30 cellular contexts compared by ENCODE assay signal in the genomic region with DNA sequence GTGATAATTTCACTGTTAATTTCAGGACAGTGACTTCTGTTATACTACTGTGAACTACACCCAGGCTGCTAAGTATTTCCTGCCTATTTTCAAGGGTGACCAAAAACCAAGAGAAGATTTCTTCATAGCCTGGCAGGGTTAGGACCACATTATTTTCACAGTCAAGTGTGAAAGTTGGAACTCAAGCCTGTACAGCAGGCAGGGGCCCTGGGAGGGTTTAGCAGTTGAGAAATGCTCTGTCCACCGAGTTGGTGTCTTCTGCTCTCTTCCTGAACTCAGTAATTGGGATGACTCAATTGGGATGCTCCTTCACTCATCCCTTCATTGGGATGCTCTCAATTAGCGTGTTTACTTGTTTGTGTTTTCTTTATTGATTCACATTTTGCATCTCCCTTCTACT.
"Had no signal": no experiment of that assay in that cellular context is flagged by ENCODE, and none has a peak within 500 bp of the region (broad histone marks: within the 10 kb centered on the region; RNA-seq: fewer than 3 reads in every experiment).

No MANE protein-coding gene starts in this region.

- DNase-seq: activated CD4-positive, alpha-beta memory T cell treated with anti-CD3 and anti-CD28 coated beads for 36 hours; activated CD4-positive, alpha-beta T cell treated with anti-CD3 and anti-CD28 coated beads for 36 hours; activated CD4-positive, alpha-beta T cell treated with anti-CD3 and anti-CD28 coated beads, Interleukin-2, amount 10 ng/mL, durations not matched to agents 24 days and 14 days; activated CD4-positive, CD25-positive, alpha-beta regulatory T cell; activated CD4-positive, CD25-positive, alpha-beta regulatory T cell treated with anti-CD3 and anti-CD28 coated beads, Interleukin-2, amount 50 U/mL, for 72 hours; activated CD8-positive, alpha-beta memory T cell treated with anti-CD3 and anti-CD28 coated beads, Interleukin-2, amount 50 U/mL, for 48 hours; activated gamma-delta T cell; activated naive CD4-positive, alpha-beta T cell; activated naive CD4-positive, alpha-beta T cell treated with anti-CD3 and anti-CD28 coated beads, Interleukin-2, amount 10 ng/mL, durations not matched to agents 7 days and 5 days; activated naive CD8-positive, alpha-beta T cell treated with anti-CD3 and anti-CD28 coated beads, Interleukin-2, amount 10 ng/mL, durations not matched to agents 7 days and 5 days; activated T-cell treated with anti-CD3 and anti-CD28 coated beads for 4 hours; activated T-cell treated with anti-CD3 and anti-CD28 coated beads, Interleukin-2, amount 50 U/mL, for 24 hours; activated T-cell treated with anti-CD3 and anti-CD28 coated beads, Interleukin-2, amount 50 U/mL, for 72 hours; amniotic stem cell; anterior cingulate cortex; body of pancreas; caudate nucleus; cortex of kidney; dermis blood vessel endothelial cell; effector CD4-positive, alpha-beta T cell; effector memory CD8-positive, alpha-beta T cell; erythroblast; esophagus squamous epithelium; foreskin fibroblast; head of caudate nucleus; T-helper 1 cell; T-helper 17 cell; T1000 had no signal

- H3K27ac ChIP-seq: body of pancreas, esophagus squamous epithelium had no signal

- H3K27me3 ChIP-seq: body of pancreas, esophagus squamous epithelium had no signal

- H3K4me3 ChIP-seq: body of pancreas, esophagus squamous epithelium had no signal

- H3K4me1 ChIP-seq: body of pancreas, esophagus squamous epithelium had no signal

- H3K4me1 Mint-ChIP-seq: activated CD4-positive, alpha-beta T cell treated with anti-CD3 and anti-CD28 coated beads for 36 hours; activated CD4-positive, alpha-beta T cell treated with anti-CD3 and anti-CD28 coated beads, Interleukin-2, amount 10 ng/mL, durations not matched to agents 24 days and 14 days; activated naive CD4-positive, alpha-beta T cell treated with anti-CD3 and anti-CD28 coated beads, Interleukin-2, amount 10 ng/mL, durations not matched to agents 7 days and 5 days; activated naive CD8-positive, alpha-beta T cell treated with anti-CD3 and anti-CD28 coated beads, Interleukin-2, amount 10 ng/mL, durations not matched to agents 7 days and 5 days; T-helper 17 cell had no signal

- H3K36me3 Mint-ChIP-seq: activated CD4-positive, alpha-beta memory T cell treated with anti-CD3 and anti-CD28 coated beads for 36 hours; activated naive CD4-positive, alpha-beta T cell treated with anti-CD3 and anti-CD28 coated beads, Interleukin-2, amount 10 ng/mL, durations not matched to agents 7 days and 5 days; activated naive CD4-positive, alpha-beta T cell treated with anti-CD3 and anti-CD28 coated beads, Interleukin-2, amount 50 U/mL, for 72 hours; activated naive CD8-positive, alpha-beta T cell treated with anti-CD3 and anti-CD28 coated beads, Interleukin-2, amount 10 ng/mL, durations not matched to agents 7 days and 5 days had no signal

- H3K27me3 Mint-ChIP-seq: activated CD4-positive, alpha-beta memory T cell treated with anti-CD3 and anti-CD28 coated beads for 36 hours; activated CD4-positive, alpha-beta T cell treated with anti-CD3 and anti-CD28 coated beads for 36 hours; activated CD4-positive, alpha-beta T cell treated with anti-CD3 and anti-CD28 coated beads, Interleukin-2, amount 10 ng/mL, durations not matched to agents 24 days and 14 days; activated naive CD4-positive, alpha-beta T cell treated with anti-CD3 and anti-CD28 coated beads, Interleukin-2, amount 10 ng/mL, durations not matched to agents 7 days and 5 days; activated naive CD8-positive, alpha-beta T cell treated with anti-CD3 and anti-CD28 coated beads, Interleukin-2, amount 10 ng/mL, durations not matched to agents 7 days and 5 days; activated T-cell treated with anti-CD3 and anti-CD28 coated beads, Interleukin-2, amount 50 U/mL, for 24 hours; effector memory CD8-positive, alpha-beta T cell; T-helper 17 cell had no signal

- H3K27ac Mint-ChIP-seq: activated CD4-positive, alpha-beta memory T cell treated with anti-CD3 and anti-CD28 coated beads for 36 hours; activated CD4-positive, alpha-beta T cell treated with anti-CD3 and anti-CD28 coated beads for 36 hours; activated CD4-positive, alpha-beta T cell treated with anti-CD3 and anti-CD28 coated beads, Interleukin-2, amount 10 ng/mL, durations not matched to agents 24 days and 14 days; activated naive CD4-positive, alpha-beta T cell treated with anti-CD3 and anti-CD28 coated beads, Interleukin-2, amount 10 ng/mL, durations not matched to agents 7 days and 5 days; activated naive CD4-positive, alpha-beta T cell treated with anti-CD3 and anti-CD28 coated beads, Interleukin-2, amount 50 U/mL, for 72 hours; activated naive CD8-positive, alpha-beta T cell treated with anti-CD3 and anti-CD28 coated beads, Interleukin-2, amount 10 ng/mL, durations not matched to agents 7 days and 5 days; activated T-cell treated with anti-CD3 and anti-CD28 coated beads, Interleukin-2, amount 50 U/mL, for 24 hours; activated T-cell treated with anti-CD3 and anti-CD28 coated beads, Interleukin-2, amount 50 U/mL, for 72 hours; effector memory CD8-positive, alpha-beta T cell; T-helper 17 cell; T-helper 2 cell treated with Interferon-gamma antibody and Interleukin-4, amounts not matched to agents 5 μg/mL and 100 μg/mL, for 36 hours had no signal

- H3K36me3 ChIP-seq: esophagus squamous epithelium had no signal

- H3K9me3 Mint-ChIP-seq: activated CD4-positive, alpha-beta T cell treated with anti-CD3 and anti-CD28 coated beads, Interleukin-2, amount 10 ng/mL, durations not matched to agents 24 days and 14 days had no signal

- ATAC-seq: activated CD4-positive, alpha-beta T cell treated with anti-CD3 and anti-CD28 coated beads for 36 hours; activated naive CD4-positive, alpha-beta T cell treated with anti-CD3 and anti-CD28 coated beads, Interleukin-2, amount 50 U/mL, for 72 hours; activated T-cell treated with anti-CD3 and anti-CD28 coated beads, Interleukin-2, amount 50 U/mL, for 72 hours; body of pancreas; effector memory CD8-positive, alpha-beta T cell; T-helper 17 cell had no signal

- H3K9me3 ChIP-seq: body of pancreas, esophagus squamous epithelium had no signal

- H3K4me3 Mint-ChIP-seq: activated CD4-positive, alpha-beta memory T cell treated with anti-CD3 and anti-CD28 coated beads for 36 hours; activated CD4-positive, alpha-beta T cell treated with anti-CD3 and anti-CD28 coated beads for 36 hours; activated CD4-positive, alpha-beta T cell treated with anti-CD3 and anti-CD28 coated beads, Interleukin-2, amount 10 ng/mL, durations not matched to agents 24 days and 14 days; activated naive CD4-positive, alpha-beta T cell treated with anti-CD3 and anti-CD28 coated beads, Interleukin-2, amount 10 ng/mL, durations not matched to agents 7 days and 5 days; activated naive CD8-positive, alpha-beta T cell treated with anti-CD3 and anti-CD28 coated beads, Interleukin-2, amount 10 ng/mL, durations not matched to agents 7 days and 5 days; activated T-cell treated with anti-CD3 and anti-CD28 coated beads, Interleukin-2, amount 50 U/mL, for 24 hours; activated T-cell treated with anti-CD3 and anti-CD28 coated beads, Interleukin-2, amount 50 U/mL, for 72 hours; effector memory CD8-positive, alpha-beta T cell; T-helper 17 cell; T-helper 2 cell treated with Interferon-gamma antibody and Interleukin-4, amounts not matched to agents 5 μg/mL and 100 μg/mL, for 36 hours had no signal
